In genomic region chr9:112093147-112093874, GRCh38 we compare ENCODE assay signal across 1 cellular context.
TF ChIP-seq lines count a peak whose summit lies in the region.

No MANE protein-coding gene starts in this region.

TF ChIP-seq in K562, 482 proteins besides CTCF, POLR2A, EP300 and RAD21 (continued from another document):
- peak; percentile 95 for TF ChIP-seq CUX1 (CRISPR knock-in tag; IDR thresholded peaks at IDR 0.05)
- TF ChIP-seq HDAC2 (IDR thresholded peaks at IDR 0.05) = peak; percentile 80; the same call in 1 of the 2 replicates
- no peak for TF ChIP-seq ZNF551 (CRISPR knock-in tag; IDR thresholded peaks at IDR 0.05)
- peak; percentile 86 for TF ChIP-seq ZBTB2 (IDR thresholded peaks at IDR 0.05)
- peak; percentile 47; the same call in 1 of the 2 replicates for TF ChIP-seq ATF7 (IDR thresholded peaks at IDR 0.05)
- TF ChIP-seq RCOR1 (IDR thresholded peaks at IDR 0.05; ENCODE audit: borderline replicate concordance in 1 of 2, low read depth in 2 of 2, low read length in 2 of 2) = peak in 1 of 2 experiments; percentile 58; a peak in 1 of 4 replicates
- peak in 1 of 2 experiments; percentile 59; a peak in 2 of 4 replicates for TF ChIP-seq TBL1XR1 (IDR thresholded peaks at IDR 0.05; ENCODE audit: low read length in 2 of 2)
- 0 out of 2 replicates have a peak, but pooled peaks have one; percentile 71 for TF ChIP-seq MTA3 (IDR thresholded peaks at IDR 0.05; ENCODE audit: borderline replicate concordance)
- peak; percentile 84 for TF ChIP-seq GATAD2A (IDR thresholded peaks at IDR 0.05)
- TF ChIP-seq SMAD4 (CRISPR knock-in tag; conservative IDR thresholded peaks at IDR 0.05) = peak; percentile 77
- TF ChIP-seq CBFA2T3 (IDR thresholded peaks at IDR 0.05) = peak; percentile 95
- no peak for TF ChIP-seq CGGBP1 (CRISPR knock-in tag; IDR thresholded peaks at IDR 0.05)
- TF ChIP-seq HDAC1 (IDR thresholded peaks at IDR 0.05) = peak in 1 of 2 experiments; percentile 70; a peak in 2 of 4 replicates
- 0 out of 4 replicates have a peak, but pooled peaks of 1 of the 2 experiments have one; percentile 36 for TF ChIP-seq ARNT (IDR thresholded peaks at IDR 0.05)
- TF ChIP-seq CBFA2T2 (conservative IDR thresholded peaks at IDR 0.05) = peak; percentile 93
- no peak for TF ChIP-seq NCOA6 (IDR thresholded peaks at IDR 0.05)
- peak; percentile 88 for TF ChIP-seq MTA1 (IDR thresholded peaks at IDR 0.05; ENCODE audit: borderline replicate concordance)
- peak; percentile 72 for TF ChIP-seq KLF16 (IDR thresholded peaks at IDR 0.05)
- peak; percentile 78; the same call in 1 of the 2 replicates for TF ChIP-seq CC2D1A (IDR thresholded peaks at IDR 0.05)
- TF ChIP-seq TAL1 (IDR thresholded peaks at IDR 0.05) = peak; percentile 91
- TF ChIP-seq CCNT2 (IDR thresholded peaks at IDR 0.05; ENCODE audit: borderline replicate concordance, extremely low read depth, insufficient read length, low read depth, low read length) = peak; percentile 89
- TF ChIP-seq ZNF589 (CRISPR knock-in tag; IDR thresholded peaks at IDR 0.05; ENCODE audit: low read depth) = peak; percentile 68; the same call in 1 of the 2 replicates
TF ChIP-seq in K562: peak in this region for 57.
